In the genomic region with DNA sequence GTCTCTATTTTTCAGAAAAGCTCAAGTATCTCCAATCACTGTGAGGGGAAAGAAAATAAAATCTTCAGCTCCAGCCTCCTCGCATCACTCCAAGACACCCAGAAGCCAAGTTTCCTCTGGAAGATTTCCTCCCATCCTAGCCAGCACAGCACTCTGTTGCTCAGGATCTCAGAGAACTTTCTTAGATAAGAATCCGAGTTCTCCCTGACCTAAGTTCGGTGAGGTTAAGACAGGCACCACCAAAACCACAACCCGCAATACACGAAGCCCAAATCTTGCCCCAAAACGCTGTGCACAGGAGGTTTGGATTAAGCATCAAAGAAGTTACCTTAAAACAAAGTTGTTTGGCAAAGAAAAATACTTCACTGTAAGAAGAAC, we compare ENCODE assay signal across 8 cellular contexts. TPM values are rescaled to one million over a fixed set of nuclear protein-coding genes. Genes with fewer than 3 reads are reported as not detected.
DNase-seq lines count a peak whose midpoint lies in the region; ATAC-seq and TF ChIP-seq lines count a peak whose summit lies in the region.

No MANE protein-coding gene starts in this region.

- H3K27ac ChIP-seq in heart right ventricle (peak overlapping the region; percentile 61 to 86 (median 83)), cingulate gyrus (ENCODE audit: low read depth, low read length) (peak overlapping the region; percentile 93), mucosa of rectum (ENCODE audit: low read depth in 2 of 2, low read length in 2 of 2) (peak overlapping the region; percentile 60 to 81), uterus (peak overlapping the region; percentile 88 to 92)

- H3K9me3 ChIP-seq in heart right ventricle (no peaks in the 10 kb centered on the region), mucosa of rectum (ENCODE audit: control insufficient read depth in 2 of 2, low read length in 2 of 2) (no peaks in the 10 kb centered on the region), uterus (no peaks in the 10 kb centered on the region)

- no peak for DNase-seq in heart right ventricle
- DNase-seq in left ventricle myocardium superior, result no peak
- DNase-seq in uterus, result peak in 1 of 2 donors; percentile 44
- DNase-seq in effector CD4-positive, alpha-beta T cell, result no peak

- H3K9ac ChIP-seq in mucosa of rectum (ENCODE audit: low read depth in 1 of 2, low read length in 2 of 2), result peak overlapping the region; percentile 56 to 80

- peaks cover 56 to 85% (median 83%) of the 10 kb centered on the region in 9 donors for H3K4me1 ChIP-seq in heart right ventricle
- peaks cover 73 to 77% of the 10 kb centered on the region in 2 donors for H3K4me1 ChIP-seq in mucosa of rectum (ENCODE audit: control insufficient read depth in 2 of 2, insufficient read depth in 2 of 2, low read length in 2 of 2)
- peaks cover 16 to 46% of the 10 kb centered on the region in 2 donors for H3K4me1 ChIP-seq in uterus

- H3K27me3 ChIP-seq in heart right ventricle (no peaks in the 10 kb centered on the region), mucosa of rectum (ENCODE audit: control insufficient read depth in 2 of 2, insufficient read depth in 2 of 2, low read length in 2 of 2) (no peaks in the 10 kb centered on the region), uterus (no peaks in the 10 kb centered on the region)

- 33 to 51% methylated on average over 6 of the region's 6 CpGs for WGBS in heart right ventricle, 2 donors

- no peak for TF ChIP-seq POLR2A in uterus (IDR thresholded peaks at IDR 0.05)

- H3K36me3 ChIP-seq in heart right ventricle, result no peaks in the 10 kb centered on the region
- H3K36me3 ChIP-seq in mucosa of rectum (ENCODE audit: control insufficient read depth in 2 of 2, insufficient read depth in 2 of 2, low read length in 2 of 2), result peaks cover 0 to 4% of the 10 kb centered on the region in 2 donors
- no peaks in the 10 kb centered on the region for H3K36me3 ChIP-seq in uterus

- TF ChIP-seq CTCF in heart right ventricle (IDR thresholded peaks at IDR 0.05) (no peak), uterus (IDR thresholded peaks at IDR 0.05) (no peak)

- intact Hi-C loops in heart right ventricle (cut with DNase I) (loop anchor here (2.0 to 10.0 kb wide), 13 partner anchors 19 to 325 kb away; a partner anchor contains a TSS), left ventricle myocardium superior (cut with micrococcal nuclease) (loop anchor here (10.0 kb wide), 1 partner anchor 95 kb away; no protein-coding TSS in a partner anchor), uterus (cut with DNase I; ENCODE audit: low total_unique reads) (loop anchor here (5.0 kb wide), 2 partner anchors 198 to 208 kb away; no protein-coding TSS in a partner anchor)

- peak overlapping the region in 5 of 10 donors; percentile 11 to 86 (median 80) for H3K4me3 ChIP-seq in heart right ventricle
- peak overlapping the region in 1 of 2 donors; percentile 7 for H3K4me3 ChIP-seq in mucosa of rectum (ENCODE audit: low read length in 2 of 2)
- H3K4me3 ChIP-seq in uterus, result peak overlapping the region in 1 of 2 donors; percentile 20

- ATAC-seq in heart right ventricle, result no peak
- ATAC-seq in left ventricle myocardium superior, result no peak
- no peak for ATAC-seq in HG03108 (IDR thresholded peaks at IDR 0.05; ENCODE audit: unreplicated experiment)
- ATAC-seq in HG02763 (IDR thresholded peaks at IDR 0.05; ENCODE audit: unreplicated experiment), result no peak

RNA-seq across cellular contexts. Expression of a gene that starts 4.2 kb away (rescaled TPM):
- total RNA-seq in heart right ventricle (10 to 100 TPM; 19.0 to 42.9 (median 31.3) TPM), left ventricle myocardium superior (45.3 TPM), uterus (10 to 100 TPM; 10.9 to 94.3 (median 67.8) TPM)
- 10 to 100 TPM; 11.6 to 25.5 TPM for polyA plus RNA-seq in heart right ventricle

RNA-seq across cellular contexts. Expression of a gene that starts 51.7 kb away (rescaled TPM):
- 10 to 100 TPM; 12.0 to 18.8 (median 13.0) TPM for total RNA-seq in heart right ventricle
- polyA plus RNA-seq in heart right ventricle, result 10 to 100 TPM in 1 of 2 donors, 1 to 10 TPM in 1; 7.4 to 18.7 TPM
- total RNA-seq in left ventricle myocardium superior, result 13.7 TPM
- 10 to 100 TPM; 17.9 to 60.6 (median 40.7) TPM for total RNA-seq in uterus
